ENCODE assay signal across 8 cellular contexts in the genomic region with DNA sequence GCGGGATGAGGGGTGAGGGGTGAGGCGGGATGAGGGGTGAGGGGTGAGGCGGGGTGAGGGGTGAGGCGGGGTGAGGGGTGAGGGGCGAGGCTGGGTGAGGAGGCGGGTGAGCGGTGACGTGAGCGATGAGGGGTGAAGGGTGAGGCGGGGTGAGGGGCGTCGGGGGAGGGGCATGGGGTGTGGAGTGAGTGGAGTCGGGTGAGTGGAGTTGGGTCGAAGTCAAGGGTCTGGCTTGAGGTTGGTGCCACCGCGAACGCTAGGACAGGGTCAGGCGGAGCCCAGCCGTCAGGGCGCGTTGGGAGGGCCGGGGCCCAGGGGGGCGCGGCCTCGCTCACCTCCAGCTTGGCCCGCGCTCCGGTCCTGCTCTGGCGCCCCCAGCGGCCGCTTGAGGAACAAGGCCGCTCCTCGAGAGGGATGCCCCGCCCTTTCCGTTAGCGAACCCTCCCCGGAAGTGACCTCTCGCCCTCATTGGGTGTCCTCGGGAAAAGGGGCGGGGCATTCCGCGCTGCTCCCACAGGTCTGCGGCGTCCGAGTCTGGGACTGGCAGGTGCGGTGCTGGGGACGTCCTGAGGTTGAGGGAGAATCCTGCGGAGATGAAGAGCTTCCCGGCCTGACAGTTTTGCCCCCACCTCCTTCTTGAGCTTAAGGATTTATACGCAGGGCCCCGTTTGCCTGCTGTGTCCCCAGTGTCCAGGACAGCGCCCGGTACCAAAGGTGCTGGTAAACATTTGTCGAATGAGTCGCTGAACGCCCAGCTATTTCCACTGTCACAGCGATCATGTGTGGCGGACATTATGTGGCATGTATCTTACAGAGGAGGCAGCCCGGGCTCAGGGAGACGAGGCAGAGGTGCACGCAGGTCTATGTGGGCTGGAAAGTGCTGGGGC. TPM values are rescaled to one million over a fixed set of nuclear protein-coding genes. Genes with fewer than 3 reads are reported as not detected.
DNase-seq lines count a peak whose midpoint lies in the region; ATAC-seq and TF ChIP-seq lines count a peak whose summit lies in the region.

A gene with protein sequence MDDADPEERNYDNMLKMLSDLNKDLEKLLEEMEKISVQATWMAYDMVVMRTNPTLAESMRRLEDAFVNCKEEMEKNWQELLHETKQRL (minus strand): TSS at position 397 of the 887 bp plus-strand sequence. CDS start 6,514 bp downstream, outside the sequence.

- peak; percentile 89 for TF ChIP-seq POLR2A in prostate gland (IDR thresholded peaks at IDR 0.05)

- H3K9me3 ChIP-seq in left ventricle myocardium inferior (replicated peaks) (no peaks in the 10 kb centered on the region), prostate gland (no peaks in the 10 kb centered on the region)

- ATAC-seq in HG02798 (IDR thresholded peaks at IDR 0.05; ENCODE audit: poor library complexity, unreplicated experiment) = peak; percentile 95

- 6% methylated on average over 60 of the region's 61 CpGs for WGBS in prostate gland
- WGBS in urinary bladder = 6% methylated on average over 60 of the region's 61 CpGs

- no peaks in the 10 kb centered on the region for H3K27me3 ChIP-seq in left ventricle myocardium inferior (ENCODE audit: low read depth)
- H3K27me3 ChIP-seq in prostate gland (replicated peaks; ENCODE audit: insufficient read depth) = no peaks in the 10 kb centered on the region

- TF ChIP-seq CTCF in GM12875 (IDR thresholded peaks at IDR 0.05; ENCODE audit: borderline replicate concordance, insufficient read depth, low read depth, low read length) = peak; percentile 98
- peak; percentile 98 for TF ChIP-seq CTCF in left ventricle myocardium inferior (IDR thresholded peaks at IDR 0.05; ENCODE audit: borderline replicate concordance)
- TF ChIP-seq CTCF in prostate gland (IDR thresholded peaks at IDR 0.05) = peak; percentile 92 to 99 (median 97)

- H3K36me3 ChIP-seq in left ventricle myocardium inferior = peaks cover 7% of the 10 kb centered on the region
- no peaks in the 10 kb centered on the region for H3K36me3 ChIP-seq in prostate gland
- H3K36me3 ChIP-seq in urinary bladder (ENCODE audit: insufficient read depth) = no peaks in the 10 kb centered on the region

- H3K4me1 ChIP-seq in left ventricle myocardium inferior (peaks cover 18% of the 10 kb centered on the region), prostate gland (replicated peaks) (no peaks in the 10 kb centered on the region), urinary bladder (ENCODE audit: insufficient read depth) (no peaks in the 10 kb centered on the region)

- peak within 1 kb of the TSS; percentile 63 for H3K4me3 ChIP-seq in GM12875 (ENCODE audit: low read depth, low read length)
- H3K4me3 ChIP-seq in left ventricle myocardium inferior = peak within 1 kb of the TSS; percentile 81
- peak within 1 kb of the TSS; percentile 44 to 45 for H3K4me3 ChIP-seq in prostate gland
- H3K4me3 ChIP-seq in urinary bladder (ENCODE audit: low read depth, low read length) = peak within 1 kb of the TSS; percentile 47

- peak; percentile 97 for DNase-seq in NCI-H1436 (lab: John Stamatoyannopoulos, UW)
- DNase-seq in SW480 (ENCODE audit: low spot score) = peak; percentile 93
- DNase-seq in amniotic epithelial cell (ENCODE audit: low read depth) = peak; percentile 78
- peak; percentile 96 for DNase-seq in left ventricle myocardium inferior
- DNase-seq in prostate gland (ENCODE audit: low spot score) = peak; percentile 98

- peak within 1 kb of the TSS; percentile 91 for H3K27ac ChIP-seq in left ventricle myocardium inferior (replicated peaks)
- peak within 1 kb of the TSS; percentile 79 to 85 for H3K27ac ChIP-seq in prostate gland
- no peak within 1 kb of the TSS for H3K27ac ChIP-seq in urinary bladder (ENCODE audit: low read depth)

- intact Hi-C loops in left ventricle myocardium inferior (cut with micrococcal nuclease) (no loop called here), prostate gland (cut with DNase I) (no loop called here)

RNA-seq across cellular contexts. Expression of the gene that starts here (rescaled TPM):
- not detected for total RNA-seq in left ventricle myocardium inferior
- total RNA-seq in prostate gland = 10 to 100 TPM in 1 of 2 donors, not detected in 1; 10.2 TPM
- total RNA-seq in urinary bladder = not detected
- polyA plus RNA-seq in urinary bladder = not detected

Comparison
In these comparisons a context has a peak if more than half of its experiments do, and no peak if none do; other contexts are left out.
1. Peak in DNase-seq, H3K4me3 ChIP-seq and H3K27ac ChIP-seq in left ventricle myocardium inferior; RNA of the gene not detected or under 1 TPM.